11 cellular contexts compared by ENCODE assay signal in the genomic region with DNA sequence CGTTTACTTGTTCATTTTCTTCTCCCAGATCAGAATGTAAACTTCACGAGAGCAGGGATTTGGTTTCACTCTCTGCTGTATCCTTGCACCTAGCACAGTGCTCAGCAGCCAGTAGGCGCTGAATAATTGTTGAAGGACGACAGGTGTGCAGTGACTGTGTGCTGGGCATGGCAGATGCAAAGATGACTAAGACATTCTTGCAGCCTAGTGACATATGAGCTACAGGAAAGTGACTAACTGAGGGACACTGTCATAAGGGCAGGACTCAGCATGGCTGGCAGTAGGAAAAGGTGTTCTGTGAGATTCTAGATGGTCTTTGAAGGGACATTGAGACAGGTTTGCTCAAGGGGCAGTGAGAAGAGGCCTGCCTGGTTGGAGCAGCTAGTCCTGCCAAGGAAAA. TPM values are rescaled to one million over a fixed set of nuclear protein-coding genes. Genes with fewer than 3 reads are reported as not detected.
DNase-seq lines count a peak whose midpoint lies in the region; ATAC-seq and FAIRE-seq lines count a peak whose summit lies in the region.
"Had no signal": no experiment of that assay in that cellular context is flagged by ENCODE, and none has a peak within 500 bp of the region (broad histone marks: within the 10 kb centered on the region; RNA-seq: fewer than 3 reads in every experiment).

No MANE protein-coding gene starts in this region.

- no peak overlapping the region for H3K27ac Mint-ChIP-seq in activated naive CD4-positive, alpha-beta T cell treated with anti-CD3 and anti-CD28 coated beads, Interleukin-2, amount 50 U/mL, for 72 hours
- no peak overlapping the region for H3K27ac Mint-ChIP-seq in T-helper 2 cell treated with Interferon-gamma antibody and Interleukin-4, amounts not matched to agents 5 μg/mL and 100 μg/mL, for 36 hours

- FAIRE-seq in urothelium cell line (lab: Jason Lieb, UNC): no peak

- ATAC-seq in activated naive CD4-positive, alpha-beta T cell treated with anti-CD3 and anti-CD28 coated beads, Interleukin-2, amount 50 U/mL, for 72 hours: peak; percentile 79 to 80
- ATAC-seq in HG03342 (IDR thresholded peaks at IDR 0.05; ENCODE audit: unreplicated experiment) (no peak), GM19467 (IDR thresholded peaks at IDR 0.05; ENCODE audit: unreplicated experiment) (no peak)

- peaks cover 12% of the 10 kb centered on the region for H3K4me1 Mint-ChIP-seq in T-helper 2 cell treated with Interferon-gamma antibody and Interleukin-4, amounts not matched to agents 5 μg/mL and 100 μg/mL, for 36 hours (ENCODE audit: low read depth)

- H3K36me3 Mint-ChIP-seq in activated naive CD4-positive, alpha-beta T cell treated with anti-CD3 and anti-CD28 coated beads, Interleukin-2, amount 50 U/mL, for 72 hours: no peaks in the 10 kb centered on the region
- H3K36me3 Mint-ChIP-seq in T-helper 2 cell treated with Interferon-gamma antibody and Interleukin-4, amounts not matched to agents 5 μg/mL and 100 μg/mL, for 36 hours (ENCODE audit: low read depth): no peaks in the 10 kb centered on the region

- no peaks in the 10 kb centered on the region for H3K27me3 Mint-ChIP-seq in T-helper 2 cell treated with Interferon-gamma antibody and Interleukin-4, amounts not matched to agents 5 μg/mL and 100 μg/mL, for 36 hours (ENCODE audit: low read depth)

- no peaks in the 10 kb centered on the region for H3K9me3 Mint-ChIP-seq in activated naive CD4-positive, alpha-beta T cell treated with anti-CD3 and anti-CD28 coated beads, Interleukin-2, amount 50 U/mL, for 72 hours
- H3K9me3 Mint-ChIP-seq in T-helper 2 cell treated with Interferon-gamma antibody and Interleukin-4, amounts not matched to agents 5 μg/mL and 100 μg/mL, for 36 hours: no peaks in the 10 kb centered on the region

- no peak overlapping the region for H3K4me3 Mint-ChIP-seq in T-helper 2 cell treated with Interferon-gamma antibody and Interleukin-4, amounts not matched to agents 5 μg/mL and 100 μg/mL, for 36 hours

- no peak for DNase-seq in activated naive CD4-positive, alpha-beta T cell treated with anti-CD3 and anti-CD28 coated beads, Interleukin-2, amount 50 U/mL, for 72 hours (ENCODE audit: low spot score in 2 of 2)
- DNase-seq in activated naive CD4-positive, alpha-beta T cell treated with Interleukin-2 at 50 U/mL for 16 hours: no peak
- DNase-seq in RPMI8226 (peak; percentile 28), islet precursor cell (peak; percentile 61), urothelium cell line (ENCODE audit: low spot score) (peak; percentile 40)
- DNase-seq in T-helper 2 cell treated with Interferon-gamma antibody and Interleukin-4, amounts not matched to agents 5 μg/mL and 100 μg/mL, for 36 hours (ENCODE audit: low spot score): no peak
- DNase-seq: activated CD4-positive, alpha-beta T cell treated with anti-CD3 and anti-CD28 coated beads for 4 hours; cortex of kidney; mammary epithelial cell had no signal

RNA-seq across cellular contexts. Expression of a gene that starts 4.0 kb away (rescaled TPM):
- 10 to 100 TPM in 1 of 2 donors, 1 to 10 TPM in 1; 9.4 to 19.0 TPM for total RNA-seq in activated naive CD4-positive, alpha-beta T cell treated with anti-CD3 and anti-CD28 coated beads, Interleukin-2, amount 50 U/mL, for 72 hours

Comparison
In these comparisons a context has a peak if more than half of its experiments do, and no peak if none do; other contexts are left out.
1. ATAC-seq: peak in activated naive CD4-positive, alpha-beta T cell treated with anti-CD3 and anti-CD28 coated beads, Interleukin-2, amount 50 U/mL, for 72 hours (2 of 2); none in HG03342 (single experiment) and GM19467 (single experiment).
2. DNase-seq: peak in RPMI8226 (single experiment), islet precursor cell (single experiment) and urothelium cell line (single experiment); none in activated naive CD4-positive, alpha-beta T cell treated with anti-CD3 and anti-CD28 coated beads, Interleukin-2, amount 50 U/mL, for 72 hours (0 of 2), activated naive CD4-positive, alpha-beta T cell treated with Interleukin-2 at 50 U/mL for 16 hours (single experiment) and T-helper 2 cell treated with Interferon-gamma antibody and Interleukin-4, amounts not matched to agents 5 μg/mL and 100 μg/mL, for 36 hours (single experiment).